ENCODE assay signal across 1 cellular context in genomic region chr10:32095116-32095733, GRCh38.
A peak's percentile ranks its signal among the peaks of the same experiment; 100 is the strongest.
TF ChIP-seq lines count a peak whose summit lies in the region.

No MANE protein-coding gene starts in this region.

TF ChIP-seq in HEK293, 187 proteins besides CTCF, POLR2A, EP300 and RAD21 (continued from another document):
- TF ChIP-seq PRDM6 (tag by site-specific recombination; IDR thresholded peaks at IDR 0.05), result peak; percentile 58
- peak; percentile 57; the same call in 1 of the 2 replicates for TF ChIP-seq KLF17 (tag by site-specific recombination; IDR thresholded peaks at IDR 0.05)
- TF ChIP-seq ZNF366 (tag by site-specific recombination; conservative IDR thresholded peaks at IDR 0.05), result no peak
- peak; percentile 71 for TF ChIP-seq SP7 (tag by site-specific recombination; IDR thresholded peaks at IDR 0.05)
- no peak for TF ChIP-seq ZBTB26 (tag by site-specific recombination; optimal IDR thresholded peaks at IDR 0.05)
